ENCODE assay signal across 8 cellular contexts in genomic region chr2:21317131-21317530, GRCh38.
DNase-seq lines count a peak whose midpoint lies in the region; ATAC-seq, FAIRE-seq and TF ChIP-seq lines count a peak whose summit lies in the region.

No MANE protein-coding gene starts in this region.

- DNase-seq in CMK (ENCODE audit: low read depth) (peak; percentile 38), NOMO-1 (lab: John Stamatoyannopoulos, UW; ENCODE audit: unreplicated experiment in 2 of 2) (peak; percentile 18 to 35), cardiac fibroblast (ENCODE audit: low read depth in 2 of 2) (peak; percentile 17 to 31), HepG2 (ENCODE audit: low spot score) (peak; percentile 60), tibial nerve (ENCODE audit: low spot score in 2 of 2) (peak; percentile 27 to 72)

- BruUV-seq in HepG2 (replicated peaks; lab: Mats Ljungman, UMichigan): no TSS peak

- intact Hi-C loops in HepG2 (cut with micrococcal nuclease; ENCODE audit: unreplicated experiment): loop anchor here (1.0 to 10.0 kb wide), 4 partner anchors 141 to 652 kb away; partner anchors contain the start of gene GDF7

- CTCF ChIA-PET in HepG2 (lab: Yijun Ruan, JAX; ENCODE audit: low intra/inter-chr PET ratio, low total read pairs): interaction anchor here (2.2 kb wide), 1 partner anchor 140 kb away, joined by 22 read pairs; no protein-coding TSS in a partner anchor

- no peak overlapping the region for H3K9ac ChIP-seq in HepG2 (ENCODE audit: insufficient read depth, low read depth, low read length)

- ATAC-seq in GM18498 (IDR thresholded peaks at IDR 0.05; ENCODE audit: unreplicated experiment) (peak; percentile 78), HG02852 (IDR thresholded peaks at IDR 0.05; ENCODE audit: unreplicated experiment) (peak; percentile 80), HepG2 (peak; percentile 92), GM21717 (IDR thresholded peaks at IDR 0.05; ENCODE audit: unreplicated experiment) (no peak)

- POLR2A ChIA-PET in HepG2 (lab: Yijun Ruan, JAX): no interaction called here

- H4K20me1 ChIP-seq in HepG2 (ENCODE audit: insufficient read depth, low read length): no peaks in the 10 kb centered on the region

- no peak overlapping the region for H2AFZ ChIP-seq in HepG2 (ENCODE audit: low read length)

- TF ChIP-seq EP300 in HepG2 (IDR thresholded peaks at IDR 0.05; ENCODE audit: low read depth in 2 of 2, low read length in 2 of 2) (no peak), HepG2 (CRISPR knock-in tag; IDR thresholded peaks at IDR 0.05; ENCODE audit: borderline replicate concordance) (no peak), tibial nerve (IDR thresholded peaks at IDR 0.05) (no peak)

- H3K4me1 ChIP-seq in HepG2 (ENCODE audit: insufficient read depth, low read length) (no peaks in the 10 kb centered on the region), tibial nerve (peaks cover 0 to 5% (median 0%) of the 10 kb centered on the region in 4 donors)

- H3K36me3 ChIP-seq in HepG2 (replicated peaks in 1 of 2; ENCODE audit: control insufficient read depth in 1 of 2, insufficient read depth in 2 of 2, low read length in 2 of 2) (no peaks in the 10 kb centered on the region), tibial nerve (no peaks in the 10 kb centered on the region)

- TF ChIP-seq CTCF in cardiac fibroblast (IDR thresholded peaks at IDR 0.05; ENCODE audit: low read depth, low read length) (no peak), HepG2 (CRISPR knock-in tag; IDR thresholded peaks at IDR 0.05) (peak; percentile 73), tibial nerve (IDR thresholded peaks at IDR 0.05) (peak; percentile 53 to 71 (median 61))

- TF ChIP-seq POLR2A in HepG2 (IDR thresholded peaks at IDR 0.05; ENCODE audit: insufficient read depth in 1 of 2, low read depth in 2 of 2, low read length in 2 of 2): no peak
- TF ChIP-seq POLR2A in tibial nerve (IDR thresholded peaks at IDR 0.05): no peak

- in situ Hi-C loops in HepG2 (cut with HindIII; ENCODE audit: extremely low pct_ligation_motif_present, low pct_unique_long_range_greater_than_20kb): loop anchor here (5.0 kb wide), 1 partner anchor 140 kb away; no protein-coding TSS in a partner anchor

- H3K4me2 ChIP-seq in HepG2 (ENCODE audit: low read depth, low read length): no peak overlapping the region

- H3K27ac ChIP-seq in HepG2 (ENCODE audit: extremely low read length, insufficient read depth, low read length) (no peak overlapping the region), tibial nerve (no peak overlapping the region)

- H3K9me3 ChIP-seq in HepG2 (ENCODE audit: low read length) (no peaks in the 10 kb centered on the region), tibial nerve (no peaks in the 10 kb centered on the region)

- WGBS in HepG2 (ENCODE audit: low lambda C conversion rate): 7% methylated on average over 10 of the region's 10 CpGs
- 27 to 35% methylated on average over 10 of the region's 10 CpGs for WGBS in tibial nerve, 2 donors

- H3K27me3 ChIP-seq in HepG2 (ENCODE audit: control insufficient read depth in 1 of 2, insufficient read depth in 2 of 2, low read length in 2 of 2) (peaks cover 0 to 10% of the 10 kb centered on the region in 2 experiments; a peak in 3 of 5 replicates), tibial nerve (no peaks in the 10 kb centered on the region)

- no peaks in the 10 kb centered on the region for H3K79me2 ChIP-seq in HepG2 (ENCODE audit: insufficient read depth, low read length)

- no peak overlapping the region for H3K4me3 ChIP-seq in cardiac fibroblast (replicated peaks in 1 of 2; ENCODE audit: low read depth in 2 of 2, low read length in 2 of 2)
- H3K4me3 ChIP-seq in HepG2 (replicated peaks in 1 of 3; ENCODE audit: insufficient read depth in 1 of 3, low read depth in 2 of 3, low read length in 3 of 3): no peak overlapping the region
- no peak overlapping the region for H3K4me3 ChIP-seq in tibial nerve

- TF ChIP-seq RAD21 in HepG2 (CRISPR knock-in tag; IDR thresholded peaks at IDR 0.05): peak; percentile 42; the same call in 1 of the 2 replicates

- peak; percentile 79 for FAIRE-seq in HepG2 (lab: Jason Lieb, UNC)

TF ChIP-seq in HepG2, 621 proteins besides CTCF, POLR2A, EP300 and RAD21:
- TF ChIP-seq STAG1 (CRISPR knock-in tag; IDR thresholded peaks at IDR 0.05) (peak; percentile 75), HNF1B (CRISPR knock-in tag; IDR thresholded peaks at IDR 0.05) (no peak), IRF2 (CRISPR knock-in tag; IDR thresholded peaks at IDR 0.05) (0 out of 2 replicates have a peak, but pooled peaks have one; percentile 39), CAMTA2 (CRISPR knock-in tag; IDR thresholded peaks at IDR 0.05; ENCODE audit: borderline replicate concordance) (no peak), ETV5 (CRISPR knock-in tag; IDR thresholded peaks at IDR 0.05; ENCODE audit: borderline replicate concordance) (peak; percentile 41; the same call in 1 of the 2 replicates), LCORL (IDR thresholded peaks at IDR 0.05) (no peak), LCORL (CRISPR knock-in tag; IDR thresholded peaks at IDR 0.05) (peak; percentile 27; the same call in 1 of the 2 replicates), GABPA (IDR thresholded peaks at IDR 0.05; ENCODE audit: low read depth, low read length) (no peak), GABPA (CRISPR knock-in tag; IDR thresholded peaks at IDR 0.05; ENCODE audit: low read depth) (peak; percentile 52; the same call in 1 of the 2 replicates), SMC3 (IDR thresholded peaks at IDR 0.05; ENCODE audit: low read length) (peak; percentile 61), XRCC5 (optimal IDR thresholded peaks at IDR 0.05; ENCODE audit: low read length) (peak; percentile 49), ELF3 (CRISPR knock-in tag; IDR thresholded peaks at IDR 0.05) (peak; percentile 72)
TF ChIP-seq in HepG2: peak in this region for 8.
